In genomic region chr20:62219992-62220665, GRCh38 we compare ENCODE assay signal across 2 cellular contexts.
A peak's percentile ranks its signal among the peaks of the same experiment; 100 is the strongest.
TF ChIP-seq lines count a peak whose summit lies in the region.

HRH3 (minus strand) TSS chr20:62220278; CDS start chr20:62219970, 308 bp downstream.

TF ChIP-seq in SK-N-SH, 30 proteins besides CTCF, POLR2A, EP300 and RAD21:
- TF ChIP-seq REST (IDR thresholded peaks at IDR 0.05; ENCODE audit: low read depth, low read length) (peak; percentile 93), NRF1 (IDR thresholded peaks at IDR 0.05; ENCODE audit: low read depth, low read length) (peak; percentile 14; the same call in 1 of the 2 replicates), RFX5 (IDR thresholded peaks at IDR 0.05; ENCODE audit: low read length) (no peak), TAF1 (IDR thresholded peaks at IDR 0.05; ENCODE audit: borderline replicate concordance, low read depth, low read length) (no peak), TCF12 (IDR thresholded peaks at IDR 0.05) (no peak), POLR2AphosphoS5 (IDR thresholded peaks at IDR 0.05; ENCODE audit: low read depth, low read length) (no peak)

TF ChIP-seq in K562, 482 proteins besides CTCF, POLR2A, EP300 and RAD21 (continues in another document):
- TF ChIP-seq CREB1 (IDR thresholded peaks at IDR 0.05) = no peak
- peak; percentile 41; the same call in 1 of the 2 replicates for TF ChIP-seq CREB1 (CRISPR knock-in tag; IDR thresholded peaks at IDR 0.05)
- TF ChIP-seq HMG20A (CRISPR knock-in tag; conservative IDR thresholded peaks at IDR 0.05) = no peak
- TF ChIP-seq ZNF766 (CRISPR knock-in tag; conservative IDR thresholded peaks at IDR 0.05) = 0 out of 2 replicates have a peak, but pooled peaks have one; percentile 49
- TF ChIP-seq MITF (IDR thresholded peaks at IDR 0.05) = no peak
- TF ChIP-seq ETS2 (tag; IDR thresholded peaks at IDR 0.05; ENCODE audit: borderline replicate concordance, poor library complexity, severe bottlenecking) = no peak
- TF ChIP-seq STAT5A (IDR thresholded peaks at IDR 0.05; ENCODE audit: borderline replicate concordance, low read length) = no peak
- TF ChIP-seq MTF1 (CRISPR knock-in tag; IDR thresholded peaks at IDR 0.05; ENCODE audit: borderline replicate concordance) = no peak
- TF ChIP-seq TCF15 (CRISPR knock-in tag; IDR thresholded peaks at IDR 0.05) = no peak
- TF ChIP-seq CBX8 (IDR thresholded peaks at IDR 0.05; ENCODE audit: borderline replicate concordance, extremely low read depth, low read depth, low read length, poor library complexity, severe bottlenecking) = no peak
- no peak for TF ChIP-seq FOXA3 (CRISPR knock-in tag; conservative IDR thresholded peaks at IDR 0.05 in 1 of 2, IDR thresholded peaks at IDR 0.05 in 1 of 2)
- TF ChIP-seq ZNF75A (CRISPR knock-in tag; IDR thresholded peaks at IDR 0.05) = no peak
- no peak for TF ChIP-seq SMARCC2 (IDR thresholded peaks at IDR 0.05; ENCODE audit: low read depth)
- no peak for TF ChIP-seq NFYB (IDR thresholded peaks at IDR 0.05; ENCODE audit: extremely low read depth, insufficient read length)
- 0 out of 2 replicates have a peak, but pooled peaks have one; percentile 39 for TF ChIP-seq TGIF2 (CRISPR knock-in tag; IDR thresholded peaks at IDR 0.05)
- no peak for TF ChIP-seq ZNF436 (CRISPR knock-in tag; IDR thresholded peaks at IDR 0.05)
- no peak for TF ChIP-seq AFF1 (IDR thresholded peaks at IDR 0.05; ENCODE audit: low read depth in 1 of 2, partially characterized antibody in 2 of 2)
- no peak for TF ChIP-seq POLR2G (IDR thresholded peaks at IDR 0.05; ENCODE audit: low read depth, low read length)
- TF ChIP-seq ZBED1 (IDR thresholded peaks at IDR 0.05) = no peak
- TF ChIP-seq DPF2 (IDR thresholded peaks at IDR 0.05) = no peak
- no peak for TF ChIP-seq ESRRB (CRISPR knock-in tag; IDR thresholded peaks at IDR 0.05; ENCODE audit: borderline replicate concordance)
- no peak for TF ChIP-seq ZNF830 (CRISPR knock-in tag; IDR thresholded peaks at IDR 0.05)
- no peak for TF ChIP-seq ZNF778 (CRISPR knock-in tag; IDR thresholded peaks at IDR 0.05)
- TF ChIP-seq KDM5B (IDR thresholded peaks at IDR 0.05; ENCODE audit: insufficient replicate concordance, low read depth, low read length) = no peak
- no peak for TF ChIP-seq MBD2 (IDR thresholded peaks at IDR 0.05; ENCODE audit: borderline replicate concordance, low read depth)
- TF ChIP-seq HOMEZ (CRISPR knock-in tag; IDR thresholded peaks at IDR 0.05) = no peak
- TF ChIP-seq RNF219 (CRISPR knock-in tag; IDR thresholded peaks at IDR 0.05) = no peak
- TF ChIP-seq ZBTB5 (IDR thresholded peaks at IDR 0.05) = no peak
- no peak for TF ChIP-seq CHD7 (IDR thresholded peaks at IDR 0.05; ENCODE audit: low read depth, low read length)
